26 cellular contexts compared by ENCODE assay signal in the genomic region with DNA sequence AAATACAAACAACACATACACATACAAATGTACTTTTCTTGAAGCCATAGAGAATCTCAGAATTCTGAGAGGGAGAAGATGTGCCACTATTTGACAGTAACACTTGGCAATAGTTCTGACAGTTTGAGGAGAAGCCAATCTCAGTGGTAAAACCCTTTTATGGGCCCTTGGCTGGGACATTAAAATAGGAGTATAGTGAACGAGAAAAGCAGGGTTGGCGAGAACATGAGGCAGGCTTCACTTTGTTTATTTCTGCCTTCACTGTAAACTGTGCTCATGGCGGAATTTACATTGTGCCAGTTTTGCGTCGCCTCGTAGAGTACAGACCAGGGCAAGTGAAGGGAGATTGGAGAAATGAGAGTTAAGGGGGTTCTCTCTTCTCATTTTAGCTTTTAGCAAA.
DNase-seq lines count a peak whose midpoint lies in the region; ATAC-seq, FAIRE-seq and TF ChIP-seq lines count a peak whose summit lies in the region.
"Had no signal": no experiment of that assay in that cellular context is flagged by ENCODE, and none has a peak within 500 bp of the region (broad histone marks: within the 10 kb centered on the region; RNA-seq: fewer than 3 reads in every experiment).

No MANE protein-coding gene starts in this region.

- 25% methylated on average over 6 of the region's 6 CpGs for WGBS in prostate gland
- WGBS in heart left ventricle, 4 donors, result 90 to 91% (median 90%) methylated on average over 6 of the region's 6 CpGs

- peak overlapping the region; percentile 5 to 94 (median 36) for H3K4me3 Mint-ChIP-seq in brain
- H3K4me3 Mint-ChIP-seq: CD14-positive monocyte; CD4-positive, alpha-beta memory T cell; CD4-positive, CD25-positive, alpha-beta regulatory T cell; CD8-positive, alpha-beta memory T cell had no signal

- no peak for FAIRE-seq in GM12892 (lab: Jason Lieb, UNC)
- FAIRE-seq: A204.1, GM12878, GM19239 had no signal

- no peaks in the 10 kb centered on the region for H3K36me3 ChIP-seq in prostate gland
- no peaks in the 10 kb centered on the region for H3K36me3 ChIP-seq in heart left ventricle
- H3K36me3 ChIP-seq: BE2C, BLaER1 had no signal

- no peaks in the 10 kb centered on the region for H3K36me3 Mint-ChIP-seq in brain
- H3K36me3 Mint-ChIP-seq: CD14-positive monocyte; CD4-positive, alpha-beta memory T cell; CD4-positive, CD25-positive, alpha-beta regulatory T cell; CD8-positive, alpha-beta memory T cell had no signal

- TF ChIP-seq POLR2A in prostate gland (IDR thresholded peaks at IDR 0.05) (no peak), heart left ventricle (IDR thresholded peaks at IDR 0.05) (no peak), GM12892 (IDR thresholded peaks at IDR 0.05; ENCODE audit: low read depth, low read length) (no peak)

- H3K9me3 ChIP-seq in prostate gland (no peaks in the 10 kb centered on the region), heart left ventricle (no peaks in the 10 kb centered on the region)
- H3K9me3 ChIP-seq: BE2C, BLaER1 had no signal

- H3K27ac ChIP-seq in prostate gland (no peak overlapping the region), heart left ventricle (no peak overlapping the region)
- H3K27ac ChIP-seq: BLaER1 had no signal

- peaks cover 3% of the 10 kb centered on the region for H3K27me3 Mint-ChIP-seq in brain
- H3K27me3 Mint-ChIP-seq: CD4-positive, alpha-beta memory T cell; CD4-positive, CD25-positive, alpha-beta regulatory T cell; CD8-positive, alpha-beta memory T cell had no signal

- H3K4me1 ChIP-seq in prostate gland (replicated peaks) (no peaks in the 10 kb centered on the region), heart left ventricle (no peaks in the 10 kb centered on the region)
- H3K4me1 ChIP-seq: BE2C, BLaER1 had no signal

- no peaks in the 10 kb centered on the region for H3K27me3 ChIP-seq in prostate gland (replicated peaks; ENCODE audit: insufficient read depth)
- H3K27me3 ChIP-seq in heart left ventricle, result peaks cover 0 to 6% (median 0%) of the 10 kb centered on the region in 9 donors
- H3K27me3 ChIP-seq: BE2C, BLaER1 had no signal

- H3K4me3 ChIP-seq in prostate gland (no peak overlapping the region), heart left ventricle (no peak overlapping the region)
- H3K4me3 ChIP-seq: BLaER1, GM12878 had no signal

- intact Hi-C loops in prostate gland (cut with DNase I) (no loop called here), heart left ventricle (cut with DNase I) (no loop called here)

- no peak for ATAC-seq in heart left ventricle
- ATAC-seq: GM12878 had no signal

- DNase-seq in NCI-H446 treated with DMSO at 0.1 percent for 48 hours (lab: John Stamatoyannopoulos, UW) (peak; percentile 15), prostate gland (ENCODE audit: low spot score) (peak; percentile 64), NCI-H2029 (lab: John Stamatoyannopoulos, UW) (no peak), heart left ventricle (no peak), GM12892 (ENCODE audit: insufficient read length) (no peak)
- DNase-seq: 8988T; ACHN; BE2C; C1 segment of cervical spinal cord; CD4-positive, alpha-beta memory T cell; CD4-positive, CD25-positive, alpha-beta regulatory T cell; CD8-positive, alpha-beta memory T cell; COR-L47; DMS 273 treated with DMSO at 0.1 percent for 48 hours; DMS153; DMS53; DMS79; DND-41; EL; GDM1 had no signal

- TF ChIP-seq CTCF in brain (conservative IDR thresholded peaks at IDR 0.05) (no peak), prostate gland (IDR thresholded peaks at IDR 0.05) (no peak), heart left ventricle (IDR thresholded peaks at IDR 0.05) (no peak)

- H3K27ac Mint-ChIP-seq in brain, result peak overlapping the region in 4 of 5 experiments; percentile 83 to 95 (median 88)
- H3K27ac Mint-ChIP-seq: CD14-positive monocyte; CD4-positive, alpha-beta memory T cell; CD4-positive, CD25-positive, alpha-beta regulatory T cell; CD8-positive, alpha-beta memory T cell had no signal

- H3K9me3 Mint-ChIP-seq in brain, result peaks cover 0 to 3% (median 0%) of the 10 kb centered on the region in 5 experiments

- H3K4me1 Mint-ChIP-seq in brain, result peaks cover 73% of the 10 kb centered on the region
- H3K4me1 Mint-ChIP-seq: CD14-positive monocyte; CD4-positive, alpha-beta memory T cell; CD4-positive, CD25-positive, alpha-beta regulatory T cell; CD8-positive, alpha-beta memory T cell had no signal

Comparison
In these comparisons a context has a peak if more than half of its experiments do, and no peak if none do; other contexts are left out.
1. DNase-seq: peak in NCI-H446 treated with DMSO at 0.1 percent for 48 hours (single experiment) and prostate gland (single experiment); none in NCI-H2029 (single experiment), heart left ventricle (0 of 5) and GM12892 (single experiment).